ENCODE assay signal across 27 cellular contexts in genomic region chr15:39110336-39110735, GRCh38.
A peak's percentile ranks its signal among the peaks of the same experiment; 100 is the strongest.
DNase-seq lines count a peak whose midpoint lies in the region; ATAC-seq and TF ChIP-seq lines count a peak whose summit lies in the region.
"Had no signal": no experiment of that assay in that cellular context is flagged by ENCODE, and none has a peak within 500 bp of the region (broad histone marks: within the 10 kb centered on the region; RNA-seq: fewer than 3 reads in every experiment).

No MANE protein-coding gene starts in this region.

- H3K9me3 Mint-ChIP-seq in neural progenitor cell, result no peaks in the 10 kb centered on the region
- H3K9me3 Mint-ChIP-seq in activated CD8-positive, alpha-beta T cell treated with anti-CD3 and anti-CD28 coated beads for 36 hours, result no peaks in the 10 kb centered on the region
- H3K9me3 Mint-ChIP-seq: activated naive CD4-positive, alpha-beta T cell treated with anti-CD3 and anti-CD28 coated beads for 36 hours had no signal

- H3K9me3 ChIP-seq in neural progenitor cell (ENCODE audit: low read depth) (no peaks in the 10 kb centered on the region), lower lobe of right lung (no peaks in the 10 kb centered on the region), stomach (peaks cover 0 to 7% (median 2%) of the 10 kb centered on the region in 4 donors)
- H3K9me3 ChIP-seq: vagina had no signal

- peak; percentile 74 for DNase-seq in COLO829 (ENCODE audit: low spot score)
- DNase-seq in M059J (ENCODE audit: low read depth), result peak; percentile 89
- peak; percentile 44 for DNase-seq in choroid plexus epithelial cell (ENCODE audit: low read depth)
- peak; percentile 64 for DNase-seq in non-pigmented ciliary epithelial cell (ENCODE audit: low read depth)
- no peak for DNase-seq in neural progenitor cell (ENCODE audit: low spot score)
- no peak for DNase-seq in lower lobe of right lung
- DNase-seq in activated CD8-positive, alpha-beta T cell treated with anti-CD3 and anti-CD28 coated beads for 36 hours, result no peak
- DNase-seq in stomach, result no peak
- DNase-seq: activated CD4-positive, alpha-beta T cell treated with anti-CD3 and anti-CD28 coated beads for 4 hours; activated naive CD4-positive, alpha-beta T cell treated with anti-CD3 and anti-CD28 coated beads for 36 hours; activated T-cell treated with anti-CD3 and anti-CD28 coated beads, Interleukin-2, amount 50 U/mL, for 48 hours; amniotic stem cell; Calu3; caudate nucleus; naive thymus-derived CD4-positive, alpha-beta T cell; NCI-H1092; NCI-H187 treated with DMSO at 0.1 percent for 48 hours; NCI-H69; retina; spleen; stimulated activated CD4-positive, alpha-beta T cell treated with anti-CD3 and anti-CD28 coated beads, Interleukin-2, amount 100 ng/mL, for 48 hours had no signal

- H3K4me1 ChIP-seq in neural progenitor cell (no peaks in the 10 kb centered on the region), lower lobe of right lung (no peaks in the 10 kb centered on the region), stomach (no peaks in the 10 kb centered on the region)
- H3K4me1 ChIP-seq: spleen, vagina had no signal

- no peaks in the 10 kb centered on the region for H3K36me3 Mint-ChIP-seq in neural progenitor cell
- no peaks in the 10 kb centered on the region for H3K36me3 Mint-ChIP-seq in activated CD8-positive, alpha-beta T cell treated with anti-CD3 and anti-CD28 coated beads for 36 hours (ENCODE audit: low read depth)
- H3K36me3 Mint-ChIP-seq: mesothelial cell of epicardium; stimulated activated effector memory CD8-positive, alpha-beta T cell treated with anti-CD3 and anti-CD28 coated beads, Interleukin-12 subunit alpha, Interleukin-12 subunit beta, amount 100 ng/mL, for 72 hours had no signal

- no peak overlapping the region for H3K27ac Mint-ChIP-seq in neural progenitor cell
- H3K27ac Mint-ChIP-seq in activated CD8-positive, alpha-beta T cell treated with anti-CD3 and anti-CD28 coated beads for 36 hours, result no peak overlapping the region
- H3K27ac Mint-ChIP-seq: activated naive CD4-positive, alpha-beta T cell treated with anti-CD3 and anti-CD28 coated beads for 36 hours; mesothelial cell of epicardium; naive thymus-derived CD4-positive, alpha-beta T cell; stimulated activated effector memory CD8-positive, alpha-beta T cell treated with anti-CD3 and anti-CD28 coated beads, Interleukin-12 subunit alpha, Interleukin-12 subunit beta, amount 100 ng/mL, for 72 hours had no signal

- intact Hi-C loops in lower lobe of right lung (cut with DNase I) (no loop called here), stomach (cut with DNase I; ENCODE audit: low total_unique reads) (no loop called here)
- intact Hi-C loops in activated CD8-positive, alpha-beta T cell treated with anti-CD3 and anti-CD28 coated beads for 36 hours (cut with micrococcal nuclease), result no loop called here

- no peak for ATAC-seq in lower lobe of right lung
- ATAC-seq in activated CD8-positive, alpha-beta T cell treated with anti-CD3 and anti-CD28 coated beads for 36 hours, result no peak
- ATAC-seq: left lobe of liver; naive thymus-derived CD4-positive, alpha-beta T cell; stimulated activated effector memory CD8-positive, alpha-beta T cell treated with anti-CD3 and anti-CD28 coated beads, Interleukin-12 subunit alpha, Interleukin-12 subunit beta, amount 100 ng/mL, for 72 hours had no signal

- no peak overlapping the region for H3K4me3 Mint-ChIP-seq in neural progenitor cell
- no peak overlapping the region for H3K4me3 Mint-ChIP-seq in activated CD8-positive, alpha-beta T cell treated with anti-CD3 and anti-CD28 coated beads for 36 hours
- H3K4me3 Mint-ChIP-seq: activated naive CD4-positive, alpha-beta T cell treated with anti-CD3 and anti-CD28 coated beads for 36 hours; mesothelial cell of epicardium; naive thymus-derived CD4-positive, alpha-beta T cell; stimulated activated effector memory CD8-positive, alpha-beta T cell treated with anti-CD3 and anti-CD28 coated beads, Interleukin-12 subunit alpha, Interleukin-12 subunit beta, amount 100 ng/mL, for 72 hours had no signal

- no peak for TF ChIP-seq EP300 in stomach (IDR thresholded peaks at IDR 0.05)

- H3K4me2 ChIP-seq in neural progenitor cell, result no peak overlapping the region

- peaks cover 2% of the 10 kb centered on the region for H3K4me1 Mint-ChIP-seq in neural progenitor cell
- no peaks in the 10 kb centered on the region for H3K4me1 Mint-ChIP-seq in activated CD8-positive, alpha-beta T cell treated with anti-CD3 and anti-CD28 coated beads for 36 hours (ENCODE audit: low read depth)
- H3K4me1 Mint-ChIP-seq: naive thymus-derived CD4-positive, alpha-beta T cell; stimulated activated effector memory CD8-positive, alpha-beta T cell treated with anti-CD3 and anti-CD28 coated beads, Interleukin-12 subunit alpha, Interleukin-12 subunit beta, amount 100 ng/mL, for 72 hours had no signal

- H3K36me3 ChIP-seq in neural progenitor cell (no peaks in the 10 kb centered on the region), lower lobe of right lung (no peaks in the 10 kb centered on the region), stomach (no peaks in the 10 kb centered on the region)
- H3K36me3 ChIP-seq: spleen, vagina had no signal

- H3K9ac ChIP-seq in neural progenitor cell, result no peak overlapping the region

- H3F3A ChIP-seq in neural progenitor cell (ENCODE audit: low read depth), result no peaks in the 10 kb centered on the region

- TF ChIP-seq POLR2A in stomach (IDR thresholded peaks at IDR 0.05), result no peak

- no peaks in the 10 kb centered on the region for H3K79me2 ChIP-seq in neural progenitor cell (ENCODE audit: low read depth)

- H3K4me3 ChIP-seq in choroid plexus epithelial cell (ENCODE audit: low read depth, low read length), result no peak overlapping the region
- H3K4me3 ChIP-seq in neural progenitor cell, result no peak overlapping the region
- no peak overlapping the region for H3K4me3 ChIP-seq in lower lobe of right lung
- no peak overlapping the region for H3K4me3 ChIP-seq in stomach
- H3K4me3 ChIP-seq: spleen, vagina had no signal

- CTCF ChIA-PET in activated CD8-positive, alpha-beta T cell treated with anti-CD3 and anti-CD28 coated beads for 36 hours (lab: Charles Lee), result no interaction called here

- TF ChIP-seq CTCF in choroid plexus epithelial cell (conservative IDR thresholded peaks at IDR 0.05; ENCODE audit: low read depth, low read length) (no peak), neural progenitor cell (IDR thresholded peaks at IDR 0.05) (no peak), lower lobe of right lung (IDR thresholded peaks at IDR 0.05) (no peak), stomach (IDR thresholded peaks at IDR 0.05) (no peak)
- TF ChIP-seq CTCF in activated CD8-positive, alpha-beta T cell treated with anti-CD3 and anti-CD28 coated beads for 36 hours (IDR thresholded peaks at IDR 0.05), result no peak

- no peaks in the 10 kb centered on the region for H3K27me3 Mint-ChIP-seq in neural progenitor cell (ENCODE audit: insufficient read depth, low read depth)
- H3K27me3 Mint-ChIP-seq in activated CD8-positive, alpha-beta T cell treated with anti-CD3 and anti-CD28 coated beads for 36 hours, result peaks cover 11% of the 10 kb centered on the region

- H3K27ac ChIP-seq in neural progenitor cell (no peak overlapping the region), lower lobe of right lung (no peak overlapping the region), stomach (no peak overlapping the region)
- H3K27ac ChIP-seq: C4-2B, RWPE1, spleen, vagina had no signal

- no peak overlapping the region for H2AFZ ChIP-seq in neural progenitor cell (replicated peaks)

- H3K27me3 ChIP-seq in neural progenitor cell (no peaks in the 10 kb centered on the region), lower lobe of right lung (ENCODE audit: low read depth) (no peaks in the 10 kb centered on the region), stomach (no peaks in the 10 kb centered on the region)
- H3K27me3 ChIP-seq: vagina had no signal

- POLR2A ChIA-PET in activated CD8-positive, alpha-beta T cell treated with anti-CD3 and anti-CD28 coated beads for 36 hours (lab: Charles Lee), result no interaction called here

- no peaks in the 10 kb centered on the region for H4K20me1 ChIP-seq in neural progenitor cell (ENCODE audit: low read depth)

Comparison
In these comparisons a context has a peak if more than half of its experiments do, and no peak if none do; other contexts are left out.
1. DNase-seq: peak in COLO829 (single experiment), M059J (single experiment), choroid plexus epithelial cell (single experiment) and non-pigmented ciliary epithelial cell (single experiment); none in neural progenitor cell (single experiment), lower lobe of right lung (single experiment), activated CD8-positive, alpha-beta T cell treated with anti-CD3 and anti-CD28 coated beads for 36 hours (single experiment) and stomach (single experiment).